Comparison of ENCODE assay signal across 16 cellular contexts in the genomic region with DNA sequence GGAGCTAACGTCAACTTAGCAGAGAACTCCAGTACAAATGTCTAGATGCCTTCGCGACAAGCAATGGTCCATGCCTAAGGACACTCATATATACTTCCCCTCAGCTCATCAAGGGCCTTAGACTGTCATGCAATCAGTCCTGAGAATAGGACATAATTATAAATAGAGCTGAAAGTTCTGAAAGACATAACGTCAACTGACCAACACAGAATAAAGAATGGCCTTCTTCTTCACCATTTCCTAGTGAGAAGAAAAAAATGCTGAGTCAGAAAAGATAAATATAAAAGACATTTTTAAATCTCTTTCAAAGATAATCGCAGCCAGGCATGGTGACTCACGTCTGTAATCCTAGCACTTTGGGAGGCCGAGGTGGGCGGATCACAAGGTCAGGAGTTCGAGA.
DNase-seq lines count a peak whose midpoint lies in the region; ATAC-seq and TF ChIP-seq lines count a peak whose summit lies in the region.
"Had no signal": no experiment of that assay in that cellular context is flagged by ENCODE, and none has a peak within 500 bp of the region (broad histone marks: within the 10 kb centered on the region; RNA-seq: fewer than 3 reads in every experiment).

No MANE protein-coding gene starts in this region.

- ATAC-seq in heart right ventricle (no peak), Right ventricle myocardium inferior (no peak), HG03457 (IDR thresholded peaks at IDR 0.05; ENCODE audit: unreplicated experiment) (no peak)
- ATAC-seq in stimulated activated naive B cell treated with anti-CD40 and anti-IgM and Interleukin-4, amounts not matched to agents 10 μg/mL and 1 μg/mL and 100 μg/mL, for 72 hours (replicated peaks): no peak

- H3K36me3 ChIP-seq in heart right ventricle: peaks cover 0 to 69% (median 13%) of the 10 kb centered on the region in 9 donors
- H3K36me3 ChIP-seq in colonic mucosa: no peaks in the 10 kb centered on the region

- no peak overlapping the region for H3K9ac ChIP-seq in colonic mucosa (ENCODE audit: low read depth in 2 of 2, low read length in 2 of 2)

- no peak overlapping the region for H3K4me3 ChIP-seq in heart right ventricle
- H3K4me3 ChIP-seq in colonic mucosa: no peak overlapping the region
- H3K4me3 ChIP-seq: HAP-1, right atrium auricular region, thyroid gland had no signal

- DNase-seq in heart right ventricle (no peak), Right ventricle myocardium inferior (ENCODE audit: missing footprints) (no peak), NOMO-1 treated with dmso at 0.1 percent for 144 hours (lab: John Stamatoyannopoulos, UW; ENCODE audit: unreplicated experiment) (peak; percentile 30), colonic mucosa (no peak), middle frontal gyrus (ENCODE audit: extremely low spot score, low spot score) (no peak), NCI-H146 (lab: John Stamatoyannopoulos, UW) (no peak)
- DNase-seq in stimulated activated naive B cell treated with anti-CD40 and anti-IgM and Interleukin-4, amounts not matched to agents 10 μg/mL and 1 μg/mL and 100 μg/mL, for 72 hours: no peak
- DNase-seq: activated CD4-positive, CD25-positive, alpha-beta regulatory T cell; central memory CD4-positive, alpha-beta T cell; NCI-H1417 treated with DMSO at 0.1 percent for 48 hours; thyroid gland had no signal

- H3K27me3 ChIP-seq in heart right ventricle (no peaks in the 10 kb centered on the region), colonic mucosa (no peaks in the 10 kb centered on the region)
- H3K27me3 ChIP-seq: neutrophil, right atrium auricular region, thyroid gland had no signal

- WGBS in heart right ventricle, 2 donors: 71 to 83% methylated on average over 9 of the region's 9 CpGs

- intact Hi-C loops in heart right ventricle (cut with DNase I): loop anchor here in 1 of 10 donors (5.0 kb wide), 1 partner anchor 35 kb away; no protein-coding TSS in a partner anchor
- intact Hi-C loops in Right ventricle myocardium inferior (cut with DNase I): no loop called here
- intact Hi-C loops in colonic mucosa (cut with DNase I): no loop called here

- H3K27ac ChIP-seq in heart right ventricle (peak overlapping the region in 6 of 10 donors; percentile 26 to 81 (median 68)), colonic mucosa (peak overlapping the region; percentile 9)
- H3K27ac ChIP-seq: thyroid gland had no signal

- H3K4me3 Mint-ChIP-seq in stimulated activated naive B cell treated with anti-CD40 and anti-IgM and Interleukin-4, amounts not matched to agents 10 μg/mL and 1 μg/mL and 100 μg/mL, for 72 hours: peak overlapping the region in 1 of 2 donors; percentile 78

- peak overlapping the region; percentile 65 for H3K27ac Mint-ChIP-seq in stimulated activated naive B cell treated with anti-CD40 and anti-IgM and Interleukin-4, amounts not matched to agents 10 μg/mL and 1 μg/mL and 100 μg/mL, for 72 hours

- peaks cover 6 to 55% (median 36%) of the 10 kb centered on the region in 9 donors for H3K4me1 ChIP-seq in heart right ventricle
- no peaks in the 10 kb centered on the region for H3K4me1 ChIP-seq in colonic mucosa

- H3K9me3 Mint-ChIP-seq in stimulated activated naive B cell treated with anti-CD40 and anti-IgM and Interleukin-4, amounts not matched to agents 10 μg/mL and 1 μg/mL and 100 μg/mL, for 72 hours: peaks cover 0 to 1% of the 10 kb centered on the region in 2 donors

- H3K9me3 ChIP-seq in heart right ventricle (no peaks in the 10 kb centered on the region), colonic mucosa (no peaks in the 10 kb centered on the region)
- H3K9me3 ChIP-seq: HAP-1, neutrophil, right atrium auricular region, thyroid gland had no signal

- peaks cover 43 to 74% of the 10 kb centered on the region in 2 donors for H3K4me1 Mint-ChIP-seq in stimulated activated naive B cell treated with anti-CD40 and anti-IgM and Interleukin-4, amounts not matched to agents 10 μg/mL and 1 μg/mL and 100 μg/mL, for 72 hours

- no peaks in the 10 kb centered on the region for H3K27me3 Mint-ChIP-seq in stimulated activated naive B cell treated with anti-CD40 and anti-IgM and Interleukin-4, amounts not matched to agents 10 μg/mL and 1 μg/mL and 100 μg/mL, for 72 hours
- H3K27me3 Mint-ChIP-seq: activated naive CD8-positive, alpha-beta T cell had no signal

- peaks cover 48 to 49% of the 10 kb centered on the region in 2 donors for H3K36me3 Mint-ChIP-seq in stimulated activated naive B cell treated with anti-CD40 and anti-IgM and Interleukin-4, amounts not matched to agents 10 μg/mL and 1 μg/mL and 100 μg/mL, for 72 hours

- no peak for TF ChIP-seq CTCF in heart right ventricle (IDR thresholded peaks at IDR 0.05)
- no peak for TF ChIP-seq CTCF in colonic mucosa (IDR thresholded peaks at IDR 0.05)
